Comparison of ENCODE assay signal across 9 cellular contexts in genomic region chrX:138026211-138026610, GRCh38.
A peak's percentile ranks its signal among the peaks of the same experiment; 100 is the strongest.
DNase-seq lines count a peak whose midpoint lies in the region; ATAC-seq, FAIRE-seq and TF ChIP-seq lines count a peak whose summit lies in the region.
"Had no signal": no experiment of that assay in that cellular context is flagged by ENCODE, and none has a peak within 500 bp of the region (broad histone marks: within the 10 kb centered on the region; RNA-seq: fewer than 3 reads in every experiment).

No MANE protein-coding gene starts in this region.

- no peaks in the 10 kb centered on the region for H3K9me3 Mint-ChIP-seq in activated CD4-positive, alpha-beta memory T cell treated with anti-CD3 and anti-CD28 coated beads for 36 hours
- H3K9me3 Mint-ChIP-seq: dendritic cell treated with granulocyte-macrophage colony-stimulating factor and Interleukin-4, amounts not matched to agents 40 ng/mL and 50 ng/mL, for 4 days had no signal

- 45 to 83% methylated on average over 1 of the region's 1 CpG for WGBS in lung, 2 donors

- no peaks in the 10 kb centered on the region for H3K27me3 ChIP-seq in lung (ENCODE audit: control insufficient read depth, insufficient read depth)

- DNase-seq in GM12865 (ENCODE audit: low read depth) (peak; percentile 0), RCC 7860 (ENCODE audit: low spot score) (peak; percentile 4), lung (ENCODE audit: low spot score) (no peak), omental fat pad (ENCODE audit: low spot score) (no peak), dedifferentiated amniotic fluid mesenchymal stem cell (ENCODE audit: extremely low spot score) (no peak), glomerular visceral epithelial cell (ENCODE audit: extremely low spot score) (no peak)
- no peak for DNase-seq in activated CD4-positive, alpha-beta memory T cell treated with anti-CD3 and anti-CD28 coated beads for 36 hours

- CTCF ChIA-PET in activated CD4-positive, alpha-beta memory T cell treated with anti-CD3 and anti-CD28 coated beads for 36 hours (lab: Charles Lee), result no interaction called here

- H3K4me3 Mint-ChIP-seq in activated CD4-positive, alpha-beta memory T cell treated with anti-CD3 and anti-CD28 coated beads for 36 hours, result no peak overlapping the region
- H3K4me3 Mint-ChIP-seq: dendritic cell treated with granulocyte-macrophage colony-stimulating factor and Interleukin-4, amounts not matched to agents 40 ng/mL and 50 ng/mL, for 4 days had no signal

- H3K27me3 Mint-ChIP-seq in activated CD4-positive, alpha-beta memory T cell treated with anti-CD3 and anti-CD28 coated beads for 36 hours, result no peaks in the 10 kb centered on the region
- H3K27me3 Mint-ChIP-seq: dendritic cell treated with granulocyte-macrophage colony-stimulating factor and Interleukin-4, amounts not matched to agents 40 ng/mL and 50 ng/mL, for 4 days had no signal

- no peak overlapping the region for H3K27ac ChIP-seq in lung (ENCODE audit: low read depth in 1 of 2, low read length in 1 of 2)

- POLR2A ChIA-PET in activated CD4-positive, alpha-beta memory T cell treated with anti-CD3 and anti-CD28 coated beads for 36 hours (lab: Charles Lee), result no interaction called here

- no peaks in the 10 kb centered on the region for H3K36me3 ChIP-seq in lung (ENCODE audit: control insufficient read depth in 2 of 2, insufficient read depth in 2 of 2, low read length in 2 of 2)

- H3K4me1 Mint-ChIP-seq in activated CD4-positive, alpha-beta memory T cell treated with anti-CD3 and anti-CD28 coated beads for 36 hours (ENCODE audit: low read depth), result no peaks in the 10 kb centered on the region

- H3K27ac Mint-ChIP-seq in activated CD4-positive, alpha-beta memory T cell treated with anti-CD3 and anti-CD28 coated beads for 36 hours, result no peak overlapping the region
- H3K27ac Mint-ChIP-seq: dendritic cell treated with granulocyte-macrophage colony-stimulating factor and Interleukin-4, amounts not matched to agents 40 ng/mL and 50 ng/mL, for 4 days had no signal

- peaks cover 0 to 2% of the 10 kb centered on the region in 2 donors for H3K9me3 ChIP-seq in lung (ENCODE audit: control insufficient read depth in 2 of 2, insufficient read depth in 1 of 2, low read length in 1 of 2)

- H3K36me3 Mint-ChIP-seq in activated CD4-positive, alpha-beta memory T cell treated with anti-CD3 and anti-CD28 coated beads for 36 hours, result no peaks in the 10 kb centered on the region

- ATAC-seq in HG02571 (IDR thresholded peaks at IDR 0.05; ENCODE audit: unreplicated experiment), result peak; percentile 54
- ATAC-seq in lung (ENCODE audit: insufficient read depth, low FRiP score), result peak; percentile 47
- no peak for ATAC-seq in omental fat pad (ENCODE audit: low FRiP score)

- H3K4me1 ChIP-seq in lung (ENCODE audit: control insufficient read depth in 2 of 2, insufficient read depth in 2 of 2, low read length in 2 of 2), result no peaks in the 10 kb centered on the region

- H3K4me3 ChIP-seq in GM12865 (ENCODE audit: low read depth, low read length) (no peak overlapping the region), lung (no peak overlapping the region)

- TF ChIP-seq CTCF in GM12865 (IDR thresholded peaks at IDR 0.05; ENCODE audit: insufficient read depth, low read depth, low read length, missing control alignments), result peak; percentile 34
- TF ChIP-seq CTCF in lung (IDR thresholded peaks at IDR 0.05; ENCODE audit: control extremely low read depth, extremely low read depth), result no peak
- no peak for TF ChIP-seq CTCF in omental fat pad (IDR thresholded peaks at IDR 0.05)

- intact Hi-C loops in activated CD4-positive, alpha-beta memory T cell treated with anti-CD3 and anti-CD28 coated beads for 36 hours (cut with micrococcal nuclease), result loop anchor here (10.0 kb wide), 1 partner anchor 591 kb away; no protein-coding TSS in a partner anchor

- no peak for FAIRE-seq in RCC 7860 (lab: Jason Lieb, UNC)

Comparison
In these comparisons a context has a peak if more than half of its experiments do, and no peak if none do; other contexts are left out.
1. DNase-seq: peak in GM12865 (single experiment) and RCC 7860 (single experiment); none in lung (single experiment), omental fat pad (single experiment), activated CD4-positive, alpha-beta memory T cell treated with anti-CD3 and anti-CD28 coated beads for 36 hours (single experiment), dedifferentiated amniotic fluid mesenchymal stem cell (single experiment) and glomerular visceral epithelial cell (single experiment).